In genomic region chr6:70289299-70289698, GRCh38 we compare ENCODE assay signal across 2 cellular contexts.
TF ChIP-seq lines count a peak whose summit lies in the region.

No MANE protein-coding gene starts in this region.

TF ChIP-seq in GM23338, 12 proteins besides CTCF, POLR2A, EP300 and RAD21 (continued from another document):
- no peak for TF ChIP-seq REST (IDR thresholded peaks at IDR 0.05; ENCODE audit: unreplicated experiment)
- TF ChIP-seq ZNF462 (CRISPR knock-in tag; IDR thresholded peaks at IDR 0.05) = no peak
- no peak for TF ChIP-seq ZNF114 (CRISPR knock-in tag; IDR thresholded peaks at IDR 0.05)
- TF ChIP-seq NANOG (IDR thresholded peaks at IDR 0.05; ENCODE audit: borderline replicate concordance) = no peak
- no peak for TF ChIP-seq JUNB (IDR thresholded peaks at IDR 0.05; ENCODE audit: unreplicated experiment)
- no peak for TF ChIP-seq ZNF331 (CRISPR knock-in tag; IDR thresholded peaks at IDR 0.05; ENCODE audit: low read depth)
- no peak for TF ChIP-seq STAT1 (IDR thresholded peaks at IDR 0.05; ENCODE audit: unreplicated experiment)

TF ChIP-seq in SK-N-SH treated with all-trans-retinoic acid at 6 μM for 48 hours, 23 proteins besides CTCF, POLR2A, EP300 and RAD21 (continued from another document):
- no peak for TF ChIP-seq POU6F1 (CRISPR knock-in tag; IDR thresholded peaks at IDR 0.05; ENCODE audit: borderline replicate concordance, low read depth)
- TF ChIP-seq PATZ1 (CRISPR knock-in tag; IDR thresholded peaks at IDR 0.05; ENCODE audit: borderline replicate concordance) = no peak
- no peak for TF ChIP-seq BACH2 (CRISPR knock-in tag; IDR thresholded peaks at IDR 0.05; ENCODE audit: borderline replicate concordance)
- no peak for TF ChIP-seq ARNTL (CRISPR knock-in tag; IDR thresholded peaks at IDR 0.05; ENCODE audit: borderline replicate concordance, low read depth)
- no peak for TF ChIP-seq CREB5 (CRISPR knock-in tag; IDR thresholded peaks at IDR 0.05; ENCODE audit: low read depth)
- TF ChIP-seq OSR1 (CRISPR knock-in tag; IDR thresholded peaks at IDR 0.05) = no peak
- TF ChIP-seq ZNF8 (CRISPR knock-in tag; IDR thresholded peaks at IDR 0.05) = no peak
- TF ChIP-seq TOX (CRISPR knock-in tag; IDR thresholded peaks at IDR 0.05; ENCODE audit: borderline replicate concordance) = no peak
- no peak for TF ChIP-seq CSDC2 (CRISPR knock-in tag; IDR thresholded peaks at IDR 0.05)
- no peak for TF ChIP-seq RARB (CRISPR knock-in tag; IDR thresholded peaks at IDR 0.05)
